ENCODE assay signal across 8 cellular contexts in the genomic region with DNA sequence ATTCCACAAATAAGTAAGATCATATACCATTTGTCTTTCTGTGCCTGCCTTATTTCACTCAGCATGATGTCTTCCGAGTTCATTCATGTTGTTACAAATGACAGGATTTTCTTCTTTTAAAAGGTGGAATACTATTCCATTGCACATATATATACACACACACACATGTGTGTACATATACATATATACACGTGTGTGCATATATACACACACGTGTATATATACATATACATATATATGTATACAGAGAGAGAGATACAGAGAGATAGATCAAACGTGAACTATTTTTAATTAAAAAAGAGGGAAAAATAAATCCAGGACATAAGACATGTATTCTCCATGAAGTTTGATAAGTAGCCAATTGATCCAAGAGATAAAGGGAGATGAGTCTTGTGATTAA.
"Had no signal": no experiment of that assay in that cellular context is flagged by ENCODE, and none has a peak within 500 bp of the region (broad histone marks: within the 10 kb centered on the region; RNA-seq: fewer than 3 reads in every experiment).

No MANE protein-coding gene starts in this region.

- ATAC-seq: GM12878 had no signal

- DNase-seq: GDM1, GF-D8 had no signal

- H3K4me3 ChIP-seq: GM12878 had no signal

- FAIRE-seq: G401.6, GM12878, GM12891, GM12892, GM18507, GM19239 had no signal
